40 cellular contexts compared by ENCODE assay signal in the genomic region with DNA sequence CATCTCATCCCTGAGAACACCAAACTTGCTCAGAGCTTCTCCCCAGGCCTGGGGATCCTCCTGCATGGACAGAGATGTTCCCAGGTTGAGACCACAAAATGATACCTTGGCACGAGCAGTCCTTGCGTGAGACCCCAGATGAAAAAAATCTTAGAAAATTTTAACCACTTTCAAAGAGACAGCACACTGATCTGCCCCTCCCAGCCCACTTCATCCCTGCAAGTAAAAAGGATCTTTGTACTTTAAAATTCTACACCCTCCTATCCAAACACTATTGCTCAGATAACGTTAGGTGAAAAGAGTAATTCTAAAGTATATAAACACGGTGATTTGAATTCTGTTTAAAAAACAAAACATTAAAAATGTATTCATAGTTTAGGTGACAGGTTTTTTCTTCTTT.
"Had no signal": no experiment of that assay in that cellular context is flagged by ENCODE, and none has a peak within 500 bp of the region (broad histone marks: within the 10 kb centered on the region; RNA-seq: fewer than 3 reads in every experiment).

No MANE protein-coding gene starts in this region.

- ATAC-seq: activated naive CD4-positive, alpha-beta T cell treated with anti-CD3 and anti-CD28 coated beads, Interleukin-2, amount 50 U/mL, for 72 hours; activated naive CD8-positive, alpha-beta T cell treated with anti-CD3 and anti-CD28 coated beads, Interleukin-2, amount 50 U/mL, for 24 hours; activated T-cell treated with anti-CD3 and anti-CD28 coated beads, Interleukin-2, amount 50 U/mL, for 4 hours; activated T-cell treated with anti-CD3 and anti-CD28 coated beads, Interleukin-2, amount 50 U/mL, for 72 hours; activated T-helper 17 cell treated with anti-CD3 and anti-CD28 coated beads, Interleukin-2, amount 50 U/mL, for 72 hours; body of pancreas had no signal

- H3K36me3 ChIP-seq: brain microvascular endothelial cell, breast epithelium, cardiac muscle cell had no signal

- H3K27ac ChIP-seq: ascending aorta, body of pancreas, brain microvascular endothelial cell, breast epithelium, cardiac muscle cell had no signal

- H3K27ac Mint-ChIP-seq: activated naive CD4-positive, alpha-beta T cell treated with anti-CD3 and anti-CD28 coated beads for 36 hours; activated naive CD4-positive, alpha-beta T cell treated with anti-CD3 and anti-CD28 coated beads, Interleukin-2, amount 10 ng/mL, durations not matched to agents 7 days and 5 days; activated naive CD4-positive, alpha-beta T cell treated with anti-CD3 and anti-CD28 coated beads, Interleukin-2, amount 50 U/mL, for 24 hours; activated naive CD8-positive, alpha-beta T cell; activated naive CD8-positive, alpha-beta T cell treated with anti-CD3 and anti-CD28 coated beads for 36 hours; activated naive CD8-positive, alpha-beta T cell treated with anti-CD3 and anti-CD28 coated beads, Interleukin-2, amount 10 ng/mL, durations not matched to agents 7 days and 5 days; activated naive CD8-positive, alpha-beta T cell treated with anti-CD3 and anti-CD28 coated beads, Interleukin-2, amount 50 U/mL, for 24 hours; activated T-cell treated with anti-CD3 and anti-CD28 coated beads, Interleukin-2, amount 50 U/mL, for 24 hours; activated T-cell treated with anti-CD3 and anti-CD28 coated beads, Interleukin-2, amount 50 U/mL, for 72 hours; activated T-helper 1 cell treated with anti-CD3 and anti-CD28 coated beads, Interleukin-12 subunit alpha, Interleukin-12 subunit beta, Interleukin-2, Interleukin-4 antibody, amounts not matched to agents 30 ng/mL and 10 ng/mL and 1 ng/mL, durations not matched to agents 14 hours and 24 hours and 36 hours; activated T-helper 17 cell treated with anti-CD3 and anti-CD28 coated beads, Interleukin-2, amount 50 U/mL, for 72 hours; activated T-helper 2 cell treated with anti-CD3 and anti-CD28 coated beads, Interferon-gamma antibody, Interleukin-2, Interleukin-4, amounts not matched to agents 10 μg/mL and 5 μg/mL and 100 μg/mL, durations not matched to agents 14 hours and 24 hours and 36 hours; brain had no signal

- H3K4me1 ChIP-seq: body of pancreas, breast epithelium had no signal

- H3K4me3 ChIP-seq: adrenal gland, ascending aorta, body of pancreas, breast epithelium, cardiac muscle cell had no signal

- DNase-seq: activated effector memory CD4-positive, alpha-beta T cell treated with anti-CD3 and anti-CD28 coated beads, Interleukin-2, amount 50 U/mL, for 16 hours; activated effector memory CD4-positive, alpha-beta T cell treated with Interleukin-2 at 50 U/mL for 16 hours; activated gamma-delta T cell; activated gamma-delta T cell treated with Interleukin-2 at 50 U/mL for 16 hours; activated naive CD4-positive, alpha-beta T cell; activated naive CD4-positive, alpha-beta T cell treated with anti-CD3 and anti-CD28 coated beads for 36 hours; activated naive CD4-positive, alpha-beta T cell treated with anti-CD3 and anti-CD28 coated beads, Interleukin-2, amount 10 ng/mL, durations not matched to agents 7 days and 5 days; activated naive CD4-positive, alpha-beta T cell treated with anti-CD3 and anti-CD28 coated beads, Interleukin-2, amount 50 U/mL, for 16 hours; activated naive CD4-positive, alpha-beta T cell treated with Interleukin-2 at 50 U/mL for 16 hours; activated naive CD8-positive, alpha-beta T cell treated with anti-CD3 and anti-CD28 coated beads for 36 hours; activated naive CD8-positive, alpha-beta T cell treated with anti-CD3 and anti-CD28 coated beads, Interleukin-2, amount 10 ng/mL, durations not matched to agents 7 days and 5 days; activated naive CD8-positive, alpha-beta T cell treated with anti-CD3 and anti-CD28 coated beads, Interleukin-2, amount 50 U/mL, for 24 hours; activated T-cell treated with anti-CD3 and anti-CD28 coated beads, Interleukin-2, amount 50 U/mL, for 1 hour; activated T-cell treated with anti-CD3 and anti-CD28 coated beads, Interleukin-2, amount 50 U/mL, for 24 hours; activated T-cell treated with anti-CD3 and anti-CD28 coated beads, Interleukin-2, amount 50 U/mL, for 4 hours; activated T-cell treated with anti-CD3 and anti-CD28 coated beads, Interleukin-2, amount 50 U/mL, for 48 hours; activated T-cell treated with anti-CD3 and anti-CD28 coated beads, Interleukin-2, amount 50 U/mL, for 72 hours; adrenal gland; amniotic stem cell; amygdala; anterior cingulate cortex; aorta; body of pancreas; brain microvascular endothelial cell; caudate nucleus; central memory CD4-positive, alpha-beta T cell; cerebellar nuclear complex had no signal

- H3K9me3 ChIP-seq: adrenal gland, ascending aorta, body of pancreas, breast epithelium had no signal

- FAIRE-seq: astrocyte, bronchial epithelial cell had no signal

- H3K27me3 ChIP-seq: adrenal gland, ascending aorta, body of pancreas, brain microvascular endothelial cell, breast epithelium, cardiac muscle cell had no signal

- H3K9me3 Mint-ChIP-seq: activated naive CD4-positive, alpha-beta T cell treated with anti-CD3 and anti-CD28 coated beads for 36 hours; activated naive CD4-positive, alpha-beta T cell treated with anti-CD3 and anti-CD28 coated beads, Interleukin-2, amount 10 ng/mL, durations not matched to agents 7 days and 5 days; activated naive CD4-positive, alpha-beta T cell treated with anti-CD3 and anti-CD28 coated beads, Interleukin-2, amount 50 U/mL, for 24 hours; activated naive CD4-positive, alpha-beta T cell treated with anti-CD3 and anti-CD28 coated beads, Interleukin-2, amount 50 U/mL, for 72 hours; activated naive CD8-positive, alpha-beta T cell treated with anti-CD3 and anti-CD28 coated beads for 36 hours; activated naive CD8-positive, alpha-beta T cell treated with anti-CD3 and anti-CD28 coated beads, Interleukin-2, amount 10 ng/mL, durations not matched to agents 7 days and 5 days; activated naive CD8-positive, alpha-beta T cell treated with anti-CD3 and anti-CD28 coated beads, Interleukin-2, amount 50 U/mL, for 24 hours; activated T-cell treated with anti-CD3 and anti-CD28 coated beads, Interleukin-2, amount 50 U/mL, for 24 hours; activated T-cell treated with anti-CD3 and anti-CD28 coated beads, Interleukin-2, amount 50 U/mL, for 4 hours; activated T-cell treated with anti-CD3 and anti-CD28 coated beads, Interleukin-2, amount 50 U/mL, for 72 hours; activated T-helper 1 cell treated with anti-CD3 and anti-CD28 coated beads, Interleukin-12 subunit alpha, Interleukin-12 subunit beta, Interleukin-2, Interleukin-4 antibody, amounts not matched to agents 30 ng/mL and 10 ng/mL and 1 ng/mL, durations not matched to agents 14 hours and 24 hours and 36 hours; activated T-helper 17 cell treated with anti-CD3 and anti-CD28 coated beads, Interleukin-2, amount 50 U/mL, for 72 hours; activated T-helper 2 cell treated with anti-CD3 and anti-CD28 coated beads, Interferon-gamma antibody, Interleukin-2, Interleukin-4, amounts not matched to agents 10 μg/mL and 5 μg/mL and 100 μg/mL, durations not matched to agents 14 hours and 24 hours and 36 hours; central memory CD8-positive, alpha-beta T cell had no signal

- H3K4me1 Mint-ChIP-seq: activated naive CD4-positive, alpha-beta T cell treated with anti-CD3 and anti-CD28 coated beads, Interleukin-2, amount 10 ng/mL, durations not matched to agents 7 days and 5 days; activated naive CD8-positive, alpha-beta T cell treated with anti-CD3 and anti-CD28 coated beads, Interleukin-2, amount 50 U/mL, for 24 hours had no signal

- H3K4me3 Mint-ChIP-seq: activated naive CD4-positive, alpha-beta T cell treated with anti-CD3 and anti-CD28 coated beads for 36 hours; activated naive CD4-positive, alpha-beta T cell treated with anti-CD3 and anti-CD28 coated beads, Interleukin-2, amount 10 ng/mL, durations not matched to agents 7 days and 5 days; activated naive CD4-positive, alpha-beta T cell treated with anti-CD3 and anti-CD28 coated beads, Interleukin-2, amount 50 U/mL, for 24 hours; activated naive CD8-positive, alpha-beta T cell; activated naive CD8-positive, alpha-beta T cell treated with anti-CD3 and anti-CD28 coated beads for 36 hours; activated naive CD8-positive, alpha-beta T cell treated with anti-CD3 and anti-CD28 coated beads, Interleukin-2, amount 10 ng/mL, durations not matched to agents 7 days and 5 days; activated naive CD8-positive, alpha-beta T cell treated with anti-CD3 and anti-CD28 coated beads, Interleukin-2, amount 50 U/mL, for 24 hours; activated T-cell treated with anti-CD3 and anti-CD28 coated beads, Interleukin-2, amount 50 U/mL, for 24 hours; activated T-cell treated with anti-CD3 and anti-CD28 coated beads, Interleukin-2, amount 50 U/mL, for 4 hours; activated T-cell treated with anti-CD3 and anti-CD28 coated beads, Interleukin-2, amount 50 U/mL, for 72 hours; activated T-helper 1 cell treated with anti-CD3 and anti-CD28 coated beads, Interleukin-12 subunit alpha, Interleukin-12 subunit beta, Interleukin-2, Interleukin-4 antibody, amounts not matched to agents 30 ng/mL and 10 ng/mL and 1 ng/mL, durations not matched to agents 14 hours and 24 hours and 36 hours; activated T-helper 17 cell treated with anti-CD3 and anti-CD28 coated beads, Interleukin-2, amount 50 U/mL, for 72 hours; brain; central memory CD8-positive, alpha-beta T cell had no signal
